ENCODE assay signal across 14 cellular contexts in the genomic region with DNA sequence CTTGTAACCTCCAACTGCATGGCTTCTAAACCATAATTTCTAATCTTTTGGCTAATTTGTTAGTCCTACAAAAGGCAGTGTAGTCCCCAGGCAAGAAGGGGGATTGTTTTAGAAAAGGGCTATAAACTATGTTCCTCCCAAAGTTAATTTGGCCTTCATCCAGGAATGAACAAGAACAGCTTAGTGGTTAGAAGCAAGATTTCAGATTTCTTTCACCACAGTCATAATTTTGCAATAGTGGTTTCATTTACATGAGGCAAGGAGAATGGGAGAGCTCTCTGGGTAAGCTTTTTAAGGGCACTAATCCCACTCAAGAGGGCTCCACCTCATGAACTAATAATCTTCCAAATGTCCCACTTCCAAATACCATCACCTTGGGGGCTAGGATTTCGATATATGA.
"Had no signal": no experiment of that assay in that cellular context is flagged by ENCODE, and none has a peak within 500 bp of the region (broad histone marks: within the 10 kb centered on the region; RNA-seq: fewer than 3 reads in every experiment).

No MANE protein-coding gene starts in this region.

- ATAC-seq: gastrocnemius medialis; heart right ventricle; left colon; naive thymus-derived CD8-positive, alpha-beta T cell; pancreas; sciatic nerve; WTC11 had no signal

- DNase-seq: activated CD4-positive, alpha-beta memory T cell treated with anti-CD3 and anti-CD28 coated beads, Interleukin-2, amount 10 ng/mL, durations not matched to agents 7 days and 5 days; activated CD4-positive, alpha-beta T cell treated with anti-CD3 and anti-CD28 coated beads for 4 hours; activated effector memory CD4-positive, alpha-beta T cell treated with anti-CD3 and anti-CD28 coated beads, Interleukin-2, amount 50 U/mL, for 16 hours; activated T-cell treated with anti-CD3 and anti-CD28 coated beads, Interleukin-2, amount 50 U/mL, for 24 hours; adrenal gland; dorsolateral prefrontal cortex; endodermal cell; gastrocnemius medialis; heart right ventricle; left colon; naive thymus-derived CD8-positive, alpha-beta T cell; pancreas had no signal
